In genomic region chr1:18962121-18962721, GRCh38 we compare ENCODE assay signal across 13 cellular contexts. TPM values are rescaled to one million over a fixed set of nuclear protein-coding genes. Genes with fewer than 3 reads are reported as not detected.
A peak's percentile ranks its signal among the peaks of the same experiment; 100 is the strongest.
DNase-seq lines count a peak whose midpoint lies in the region; ATAC-seq and TF ChIP-seq lines count a peak whose summit lies in the region.
"Had no signal": no experiment of that assay in that cellular context is flagged by ENCODE, and none has a peak within 500 bp of the region (broad histone marks: within the 10 kb centered on the region; RNA-seq: fewer than 3 reads in every experiment).

No MANE protein-coding gene starts in this region.

- no peaks in the 10 kb centered on the region for H3K36me3 ChIP-seq in left ventricle myocardium inferior
- H3K36me3 ChIP-seq in esophagus squamous epithelium, result no peaks in the 10 kb centered on the region
- H3K36me3 ChIP-seq in uterus, result no peaks in the 10 kb centered on the region
- H3K36me3 ChIP-seq in brain microvascular endothelial cell (replicated peaks), result no peaks in the 10 kb centered on the region

- in situ Hi-C loops in brain microvascular endothelial cell (cut with HindIII; ENCODE audit: low pct_ligation_motif_present, low sequenced_read_pairs), result no loop called here

- 30 to 31% methylated on average over 5 to 6 of the region's 9 CpGs for WGBS in esophagus squamous epithelium, 2 donors

- DNase-seq in Right ventricle myocardium inferior (ENCODE audit: missing footprints), result no peak
- no peak for DNase-seq in left ventricle myocardium inferior
- no peak for DNase-seq in esophagus squamous epithelium (lab: John Stamatoyannopoulos, UW)
- DNase-seq in myocyte (ENCODE audit: low read depth), result peak; percentile 12
- peak; percentile 63 to 77 for DNase-seq in uterus
- no peak for DNase-seq in brain microvascular endothelial cell
- DNase-seq in NCI-H524 treated with DMSO at 0.1 percent for 48 hours (lab: John Stamatoyannopoulos, UW), result no peak
- no peak for DNase-seq in stimulated activated CD4-positive, alpha-beta T cell treated with anti-CD3 and anti-CD28 coated beads, Interleukin-2, amount 100 ng/mL, for 24 hours
- DNase-seq: activated B cell treated with CpG ODN at 0.5 μM for 24 hours, DMS 273 treated with DMSO at 0.1 percent for 48 hours, NCI-H1092 treated with DMSO at 0.1 percent for 48 hours, NCI-H2171 treated with DMSO at 0.1 percent for 48 hours had no signal

- H3K9me3 ChIP-seq in left ventricle myocardium inferior (replicated peaks) (no peaks in the 10 kb centered on the region), esophagus squamous epithelium (no peaks in the 10 kb centered on the region), uterus (no peaks in the 10 kb centered on the region)

- intact Hi-C loops in Right ventricle myocardium inferior (cut with DNase I), result no loop called here
- intact Hi-C loops in left ventricle myocardium inferior (cut with micrococcal nuclease), result no loop called here
- intact Hi-C loops in esophagus squamous epithelium (cut with DNase I), result no loop called here
- intact Hi-C loops in uterus (cut with DNase I; ENCODE audit: low total_unique reads), result no loop called here

- H3K27me3 ChIP-seq in left ventricle myocardium inferior (ENCODE audit: low read depth), result no peaks in the 10 kb centered on the region
- no peaks in the 10 kb centered on the region for H3K27me3 ChIP-seq in esophagus squamous epithelium
- H3K27me3 ChIP-seq in uterus, result no peaks in the 10 kb centered on the region
- H3K27me3 ChIP-seq in brain microvascular endothelial cell (replicated peaks), result no peaks in the 10 kb centered on the region
- H3K27me3 ChIP-seq: dorsolateral prefrontal cortex had no signal

- H3K4me1 ChIP-seq in left ventricle myocardium inferior, result peaks cover 3% of the 10 kb centered on the region
- peaks cover 15 to 46% (median 19%) of the 10 kb centered on the region in 3 donors for H3K4me1 ChIP-seq in esophagus squamous epithelium
- H3K4me1 ChIP-seq in uterus, result peaks cover 0 to 7% of the 10 kb centered on the region in 2 donors

- ATAC-seq in Right ventricle myocardium inferior, result peak; percentile 42

- H3K27ac ChIP-seq in left ventricle myocardium inferior (replicated peaks) (no peak overlapping the region), esophagus squamous epithelium (peak overlapping the region; percentile 64 to 88 (median 86)), uterus (peak overlapping the region; percentile 89 to 96), brain microvascular endothelial cell (no peak overlapping the region)

- no peak for TF ChIP-seq CTCF in left ventricle myocardium inferior (IDR thresholded peaks at IDR 0.05; ENCODE audit: borderline replicate concordance)
- peak in 1 of 6 experiments; percentile 13 for TF ChIP-seq CTCF in esophagus squamous epithelium (IDR thresholded peaks at IDR 0.05)
- no peak for TF ChIP-seq CTCF in uterus (IDR thresholded peaks at IDR 0.05)
- no peak for TF ChIP-seq CTCF in brain microvascular endothelial cell (IDR thresholded peaks at IDR 0.05; ENCODE audit: low read depth, low read length, missing control alignments)

- H3K4me3 ChIP-seq in left ventricle myocardium inferior (no peak overlapping the region), esophagus squamous epithelium (no peak overlapping the region), uterus (no peak overlapping the region), brain microvascular endothelial cell (ENCODE audit: low read depth, low read length) (no peak overlapping the region)
- H3K4me3 ChIP-seq: dorsolateral prefrontal cortex had no signal

- TF ChIP-seq POLR2A in esophagus squamous epithelium (IDR thresholded peaks at IDR 0.05) (no peak), uterus (IDR thresholded peaks at IDR 0.05) (no peak)

RNA-seq across cellular contexts. Expression of gene IFFO2, which starts 5.7 kb away (rescaled TPM):
- total RNA-seq in Right ventricle myocardium inferior (5.2 TPM), left ventricle myocardium inferior (3.3 TPM), esophagus squamous epithelium (10 to 100 TPM; 25.8 to 88.8 (median 52.7) TPM), myocyte (12.4 and 16.2 TPM in 2 replicates), uterus (10 to 100 TPM in 1 of 4 donors, 1 to 10 TPM in 3; 4.1 to 19.4 (median 7.3) TPM)
- 41.3 TPM for polyA plus RNA-seq in myocyte (2012)

RNA-seq across cellular contexts. Expression of gene ALDH4A1, which starts 59.9 kb away (rescaled TPM):
- 31.2 TPM for total RNA-seq in Right ventricle myocardium inferior
- total RNA-seq in left ventricle myocardium inferior, result 35.9 TPM
- total RNA-seq in esophagus squamous epithelium, result 10 to 100 TPM; 36.7 to 59.1 (median 50.3) TPM
- 25.9 and 37.0 TPM in 2 replicates for total RNA-seq in myocyte
- polyA plus RNA-seq in myocyte (2012), result 17.1 TPM
- total RNA-seq in uterus, result 10 to 100 TPM in 2 of 4 donors, 1 to 10 TPM in 2; 2.6 to 18.5 (median 10.3) TPM

Comparison
In these comparisons a context has a peak if more than half of its experiments do, and no peak if none do; other contexts are left out.
1. DNase-seq: peak in myocyte (single experiment) and uterus (2 of 2); none in Right ventricle myocardium inferior (single experiment), left ventricle myocardium inferior (single experiment), esophagus squamous epithelium (single experiment), brain microvascular endothelial cell (single experiment), NCI-H524 treated with DMSO at 0.1 percent for 48 hours (single experiment) and stimulated activated CD4-positive, alpha-beta T cell treated with anti-CD3 and anti-CD28 coated beads, Interleukin-2, amount 100 ng/mL, for 24 hours (0 of 2).
2. H3K27ac ChIP-seq: peak in esophagus squamous epithelium (4 of 4) and uterus (2 of 2); none in left ventricle myocardium inferior (single experiment) and brain microvascular endothelial cell (single experiment).